21 cellular contexts compared by ENCODE assay signal in genomic region chr20:37535443-37536132, GRCh38. TPM values are rescaled to one million over a fixed set of nuclear protein-coding genes. Genes with fewer than 3 reads are reported as not detected.
DNase-seq lines count a peak whose midpoint lies in the region; ATAC-seq and TF ChIP-seq lines count a peak whose summit lies in the region.
"Had no signal": no experiment of that assay in that cellular context is flagged by ENCODE, and none has a peak within 500 bp of the region (broad histone marks: within the 10 kb centered on the region; RNA-seq: fewer than 3 reads in every experiment).

No MANE protein-coding gene starts in this region.

- intact Hi-C loops in Calu3 (cut with micrococcal nuclease; ENCODE audit: unreplicated experiment) (no loop called here), aorta (cut with DNase I) (loop anchor here in 1 of 2 donors (2.0 kb wide), 1 partner anchor 267 kb away; no protein-coding TSS in a partner anchor)

- H3K9me3 ChIP-seq in trophoblast cell (ENCODE audit: insufficient read depth, low read depth, low read length) (no peaks in the 10 kb centered on the region), aorta (ENCODE audit: control insufficient read depth, low read length) (no peaks in the 10 kb centered on the region)
- H3K9me3 ChIP-seq: breast epithelium, heart left ventricle, neutrophil had no signal

- CTCF ChIA-PET in Calu3 (lab: Charles Lee): interaction anchor here (1.0 to 3.2 kb wide), 6 partner anchors 8 to 279 kb away, joined by 3 to 18 read pairs (median 4); no protein-coding TSS in a partner anchor

- H3K4me1 ChIP-seq in trophoblast cell (ENCODE audit: control insufficient read depth in 1 of 2, insufficient read depth in 2 of 2, low read length in 2 of 2): peaks cover 5 to 8% of the 10 kb centered on the region in 2 experiments
- no peaks in the 10 kb centered on the region for H3K4me1 ChIP-seq in aorta (ENCODE audit: control insufficient read depth in 1 of 2, insufficient read depth in 2 of 2, low read length in 2 of 2)
- H3K4me1 ChIP-seq: breast epithelium had no signal

- BruUV-seq in Calu3 (replicated peaks; lab: Mats Ljungman, UMichigan): no TSS peak

- H3K4me3 ChIP-seq in coronary artery (no peak overlapping the region), trophoblast cell (ENCODE audit: low read depth, low read length) (no peak overlapping the region), foreskin fibroblast (ENCODE audit: low read depth in 1 of 2, low read length in 2 of 2) (no peak overlapping the region), aorta (ENCODE audit: low read length in 2 of 2) (no peak overlapping the region)
- H3K4me3 ChIP-seq: breast epithelium, heart left ventricle had no signal

- H3K9ac ChIP-seq in trophoblast cell (ENCODE audit: low read length): no peak overlapping the region

- H2AFZ ChIP-seq in trophoblast cell (ENCODE audit: insufficient read depth, low read length, poor library complexity): no peak overlapping the region

- H2BK5ac ChIP-seq in trophoblast cell (ENCODE audit: low read depth, low read length, poor library complexity): no peak overlapping the region

- no peaks in the 10 kb centered on the region for H3K79me1 ChIP-seq in trophoblast cell (ENCODE audit: low read length)

- no peak overlapping the region for H2BK12ac ChIP-seq in trophoblast cell (ENCODE audit: low read length)

- H2AK5ac ChIP-seq in trophoblast cell (ENCODE audit: low read length): no peak overlapping the region

- H3K79me2 ChIP-seq in trophoblast cell (ENCODE audit: control insufficient read depth, insufficient read depth, low read length, poor library complexity): no peaks in the 10 kb centered on the region

- WGBS in trophoblast cell (ENCODE audit: extremely low coverage, insufficient coverage, insufficient read length): no CpG with 5 or more reads among the region's 10 CpGs
- 69 to 73% methylated on average over 10 of the region's 10 CpGs for WGBS in aorta, 2 donors

- H3K27me3 ChIP-seq in trophoblast cell (ENCODE audit: insufficient read depth, low read length) (no peaks in the 10 kb centered on the region), aorta (ENCODE audit: control insufficient read depth in 1 of 2, insufficient read depth in 2 of 2, low read length in 1 of 2) (no peaks in the 10 kb centered on the region)
- H3K27me3 ChIP-seq: breast epithelium, heart left ventricle, neutrophil had no signal

- no peak overlapping the region for H3K4me2 ChIP-seq in trophoblast cell (ENCODE audit: low read length)

- no peak overlapping the region for H4K12ac ChIP-seq in trophoblast cell (ENCODE audit: low read depth, low read length)

- TF ChIP-seq CTCF in Calu3 (IDR thresholded peaks at IDR 0.05; ENCODE audit: unreplicated experiment) (no peak), coronary artery (IDR thresholded peaks at IDR 0.05) (no peak), foreskin fibroblast (IDR thresholded peaks at IDR 0.05; ENCODE audit: low read depth, low read length) (no peak)

- no peak overlapping the region for H2BK120ac ChIP-seq in trophoblast cell (ENCODE audit: insufficient read depth, low read length, poor library complexity)

- no peak for ATAC-seq in aorta (ENCODE audit: low FRiP score)
- ATAC-seq: heart left ventricle, Right ventricle myocardium inferior had no signal

- H3K36me3 ChIP-seq in trophoblast cell (ENCODE audit: control insufficient read depth in 1 of 2, insufficient read depth in 2 of 2, low read length in 2 of 2) (no peaks in the 10 kb centered on the region), aorta (ENCODE audit: control insufficient read depth in 1 of 2, insufficient read depth in 2 of 2, low read length in 1 of 2) (no peaks in the 10 kb centered on the region)
- H3K36me3 ChIP-seq: breast epithelium, heart left ventricle, neutrophil had no signal

- no peaks in the 10 kb centered on the region for H3K36me3 Mint-ChIP-seq in Calu3 (ENCODE audit: insufficient read depth, unreplicated experiment)
- H3K36me3 Mint-ChIP-seq: CD4-positive, CD25-positive, alpha-beta regulatory T cell had no signal

- H4K91ac ChIP-seq in trophoblast cell (ENCODE audit: low read depth, low read length): peak overlapping the region; percentile 20

- no peak overlapping the region for H3K23ac ChIP-seq in trophoblast cell (ENCODE audit: low read length)

- H3K4me3 Mint-ChIP-seq in Calu3 (ENCODE audit: low read depth, unreplicated experiment): no peak overlapping the region
- H3K4me3 Mint-ChIP-seq: CD4-positive, CD25-positive, alpha-beta regulatory T cell had no signal

- no peak overlapping the region for H3K14ac ChIP-seq in trophoblast cell (ENCODE audit: low read length)

- H3K9me3 Mint-ChIP-seq in Calu3 (ENCODE audit: low read depth, unreplicated experiment): no peaks in the 10 kb centered on the region
- H3K9me3 Mint-ChIP-seq: CD4-positive, CD25-positive, alpha-beta regulatory T cell had no signal

- no peak overlapping the region for H4K8ac ChIP-seq in trophoblast cell (ENCODE audit: low read depth, low read length)

- DNase-seq in Calu3: peak; percentile 48
- peak; percentile 19 for DNase-seq in NCI-H146 treated with DMSO at 0.1 percent for 48 hours (lab: John Stamatoyannopoulos, UW; ENCODE audit: unreplicated experiment)
- DNase-seq in coronary artery (ENCODE audit: low spot score): peak; percentile 55
- no peak for DNase-seq in trophoblast cell
- DNase-seq in NCI-H1417 treated with DMSO at 0.1 percent for 48 hours (lab: John Stamatoyannopoulos, UW): no peak
- no peak for DNase-seq in foreskin fibroblast
- DNase-seq in aorta: no peak
- DNase-seq in NCI-H2081 (lab: John Stamatoyannopoulos, UW): no peak
- DNase-seq: activated CD4-positive, alpha-beta T cell treated with anti-CD3 and anti-CD28 coated beads for 4 hours; activated gamma-delta T cell; CD4-positive, CD25-positive, alpha-beta regulatory T cell; GF-D8; NCI-H1092; NCI-H2107; NCI-H526 treated with DMSO at 0.1 percent for 48 hours; stimulated activated CD8-positive, alpha-beta memory T cell treated with anti-CD3 and anti-CD28 coated beads, Interleukin-4, amount 100 ng/mL, for 48 hours had no signal

- H3K4me1 Mint-ChIP-seq in Calu3 (ENCODE audit: low read depth, unreplicated experiment): peaks cover 38% of the 10 kb centered on the region

- H3K18ac ChIP-seq in trophoblast cell (ENCODE audit: low read length): no peak overlapping the region

- no peak overlapping the region for H3K27ac Mint-ChIP-seq in Calu3 (ENCODE audit: unreplicated experiment)
- H3K27ac Mint-ChIP-seq: CD4-positive, CD25-positive, alpha-beta regulatory T cell had no signal

- H3K27ac ChIP-seq in coronary artery (no peak overlapping the region), trophoblast cell (ENCODE audit: low read depth, low read length) (no peak overlapping the region), aorta (ENCODE audit: low read depth in 1 of 2, low read length in 2 of 2) (no peak overlapping the region)
- H3K27ac ChIP-seq: breast epithelium, heart left ventricle, neutrophil had no signal

- H3K27me3 Mint-ChIP-seq in Calu3 (ENCODE audit: unreplicated experiment): peaks cover 32% of the 10 kb centered on the region

- no peak overlapping the region for H3K4ac ChIP-seq in trophoblast cell (ENCODE audit: low read depth, low read length)

RNA-seq across cellular contexts. Expression of gene BLCAP, which starts 7.9 kb away (rescaled TPM):
- total RNA-seq in Calu3 (2022) (90.4 and 114 TPM in 2 replicates), aorta (10 to 100 TPM; 46.9 to 68.7 TPM)
- 127 and 134 TPM in 2 replicates for polyA plus RNA-seq in trophoblast cell (2013)
- 10 to 100 TPM; 35.2 to 36.4 TPM for polyA plus RNA-seq in aorta

RNA-seq across cellular contexts. Expression of gene NNAT, which starts 14.5 kb away (rescaled TPM):
- not detected in 2 replicates for total RNA-seq in Calu3 (2022)
- 112 and 133 TPM in 2 replicates for polyA plus RNA-seq in trophoblast cell (2013)
- total RNA-seq in aorta: 1 to 10 TPM in 1 of 2 donors, not detected in 1; 2.6 TPM
- under 1 TPM in 1 of 2 donors, not detected in 1; 0.38 TPM for polyA plus RNA-seq in aorta
- total RNA-seq: CD4-positive, CD25-positive, alpha-beta regulatory T cell; liver had no signal
- polyA plus RNA-seq: CD4-positive, CD25-positive, alpha-beta regulatory T cell had no signal

Comparison
In these comparisons a context has a peak if more than half of its experiments do, and no peak if none do; other contexts are left out.
1. DNase-seq: peak in Calu3 (single experiment), NCI-H146 treated with DMSO at 0.1 percent for 48 hours (single experiment) and coronary artery (single experiment); none in trophoblast cell (0 of 2), NCI-H1417 treated with DMSO at 0.1 percent for 48 hours (single experiment), foreskin fibroblast (0 of 2), aorta (0 of 2) and NCI-H2081 (0 of 2).